Comparison of ENCODE assay signal across 15 cellular contexts in the genomic region with DNA sequence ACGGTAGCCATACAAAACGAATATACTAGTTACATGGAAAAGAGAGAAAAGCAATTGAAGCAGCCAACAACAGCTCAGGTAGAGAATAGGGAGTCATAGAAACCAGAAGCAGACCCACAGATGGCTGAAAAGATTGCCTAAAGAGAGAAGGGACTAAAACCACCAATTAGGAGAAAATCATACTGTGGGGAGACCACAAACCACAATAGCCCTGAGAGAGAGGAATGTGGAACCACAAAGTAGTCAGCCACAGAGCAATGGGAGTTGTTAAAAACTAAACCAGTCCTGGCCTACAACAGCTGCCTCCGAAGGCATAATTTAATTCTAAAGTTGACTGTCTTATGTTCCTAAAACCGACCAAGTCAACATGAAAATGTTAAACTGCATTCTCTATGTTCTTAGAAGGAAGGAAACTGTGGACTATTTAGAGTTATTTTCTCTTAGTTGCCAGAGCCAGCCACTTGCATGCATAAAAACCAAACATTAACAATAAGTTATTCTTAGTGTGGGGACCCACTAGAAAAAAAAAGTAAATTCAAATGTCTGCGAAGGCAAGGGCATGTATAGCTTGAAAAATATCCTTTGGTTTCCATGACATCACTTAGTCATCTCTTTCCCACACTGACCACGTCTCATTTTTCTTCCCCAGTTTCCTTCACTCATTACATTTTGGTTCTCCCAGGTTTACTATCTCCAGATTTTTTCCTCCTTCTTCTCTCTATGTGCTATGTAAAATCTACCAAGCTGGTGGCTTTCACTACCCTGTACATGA.
DNase-seq lines count a peak whose midpoint lies in the region; ATAC-seq and TF ChIP-seq lines count a peak whose summit lies in the region.
"Had no signal": no experiment of that assay in that cellular context is flagged by ENCODE, and none has a peak within 500 bp of the region (broad histone marks: within the 10 kb centered on the region; RNA-seq: fewer than 3 reads in every experiment).

No MANE protein-coding gene starts in this region.

- H3K9me3 ChIP-seq in neuron (ENCODE audit: low read length) (no peaks in the 10 kb centered on the region), psoas muscle (no peaks in the 10 kb centered on the region)
- no peaks in the 10 kb centered on the region for H3K9me3 ChIP-seq in effector memory CD4-positive, alpha-beta T cell (ENCODE audit: control insufficient read depth, low read length)
- H3K9me3 ChIP-seq: thyroid gland had no signal

- peaks cover 13% of the 10 kb centered on the region for H3K4me1 ChIP-seq in neuron (ENCODE audit: insufficient read depth, low read length)
- H3K4me1 ChIP-seq in effector memory CD4-positive, alpha-beta T cell (ENCODE audit: control insufficient read depth, insufficient read depth, low read length, poor library complexity, severe bottlenecking): no peaks in the 10 kb centered on the region
- H3K4me1 ChIP-seq in psoas muscle: no peaks in the 10 kb centered on the region
- H3K4me1 ChIP-seq: thyroid gland had no signal

- no peak for TF ChIP-seq CTCF in psoas muscle (IDR thresholded peaks at IDR 0.05)

- WGBS in psoas muscle, 3 donors: 67 to 76% (median 69%) methylated on average over 6 of the region's 6 CpGs

- peak; percentile 57 for ATAC-seq in GM18868 (IDR thresholded peaks at IDR 0.05; ENCODE audit: unreplicated experiment)
- ATAC-seq in left cardiac atrium: no peak
- ATAC-seq in psoas muscle: no peak
- no peak for ATAC-seq in HG02759 (IDR thresholded peaks at IDR 0.05; ENCODE audit: unreplicated experiment)
- ATAC-seq: activated CD8-positive, alpha-beta memory T cell treated with anti-CD3 and anti-CD28 coated beads, Interleukin-2, amount 10 ng/mL, durations not matched to agents 7 days and 5 days had no signal

- intact Hi-C loops in left cardiac atrium (cut with DNase I): no loop called here
- intact Hi-C loops in psoas muscle (cut with DNase I): no loop called here

- DNase-seq in NAMALWA (ENCODE audit: low spot score) (peak; percentile 2), UCSD-AML1 (lab: John Stamatoyannopoulos, UW; ENCODE audit: unreplicated experiment) (peak; percentile 6), left cardiac atrium (no peak), psoas muscle (no peak)
- DNase-seq in effector memory CD4-positive, alpha-beta T cell: no peak
- DNase-seq: activated CD8-positive, alpha-beta memory T cell treated with anti-CD3 and anti-CD28 coated beads, Interleukin-2, amount 10 ng/mL, durations not matched to agents 7 days and 5 days; activated naive CD8-positive, alpha-beta T cell treated with anti-CD3 and anti-CD28 coated beads, Interleukin-2, amount 10 ng/mL, durations not matched to agents 7 days and 5 days; COR-L47; NCI-H2081 treated with DMSO at 0.1 percent for 48 hours; nephron progenitor cell; thyroid gland had no signal

- no peaks in the 10 kb centered on the region for H3K27me3 ChIP-seq in neuron (ENCODE audit: insufficient read depth, low read length)
- H3K27me3 ChIP-seq in effector memory CD4-positive, alpha-beta T cell (replicated peaks; ENCODE audit: control insufficient read depth, insufficient read depth, low read length, poor library complexity, severe bottlenecking): no peaks in the 10 kb centered on the region
- H3K27me3 ChIP-seq in psoas muscle (ENCODE audit: insufficient read depth in 3 of 3, low read length in 2 of 3): peaks cover 0 to 11% (median 0%) of the 10 kb centered on the region in 3 donors
- H3K27me3 ChIP-seq: thyroid gland had no signal

- H2AFZ ChIP-seq in neuron (ENCODE audit: low read depth, low read length): peak overlapping the region; percentile 3

- H3K4me3 ChIP-seq in neuron (ENCODE audit: low read length) (no peak overlapping the region), psoas muscle (no peak overlapping the region)
- no peak overlapping the region for H3K4me3 ChIP-seq in effector memory CD4-positive, alpha-beta T cell (ENCODE audit: insufficient read depth, low read depth, low read length, poor library complexity, severe bottlenecking)
- H3K4me3 ChIP-seq: coronary artery, thyroid gland had no signal

- no peaks in the 10 kb centered on the region for H3K36me3 ChIP-seq in neuron (ENCODE audit: insufficient read depth, low read length)
- H3K36me3 ChIP-seq in effector memory CD4-positive, alpha-beta T cell (ENCODE audit: control insufficient read depth, insufficient read depth, low read length): no peaks in the 10 kb centered on the region
- H3K36me3 ChIP-seq in psoas muscle (ENCODE audit: insufficient read depth in 1 of 2, low read depth in 1 of 2): no peaks in the 10 kb centered on the region
- H3K36me3 ChIP-seq: thyroid gland had no signal

- H3K27ac ChIP-seq in effector memory CD4-positive, alpha-beta T cell (ENCODE audit: insufficient read depth, low read length, poor library complexity, severe bottlenecking): no peak overlapping the region
- no peak overlapping the region for H3K27ac ChIP-seq in psoas muscle
- H3K27ac ChIP-seq: coronary artery, thyroid gland had no signal

Comparison
In these comparisons a context has a peak if more than half of its experiments do, and no peak if none do; other contexts are left out.
1. DNase-seq: peak in NAMALWA (single experiment) and UCSD-AML1 (single experiment); none in left cardiac atrium (single experiment), effector memory CD4-positive, alpha-beta T cell (0 of 3) and psoas muscle (0 of 2).